16 cellular contexts compared by ENCODE assay signal in the genomic region with DNA sequence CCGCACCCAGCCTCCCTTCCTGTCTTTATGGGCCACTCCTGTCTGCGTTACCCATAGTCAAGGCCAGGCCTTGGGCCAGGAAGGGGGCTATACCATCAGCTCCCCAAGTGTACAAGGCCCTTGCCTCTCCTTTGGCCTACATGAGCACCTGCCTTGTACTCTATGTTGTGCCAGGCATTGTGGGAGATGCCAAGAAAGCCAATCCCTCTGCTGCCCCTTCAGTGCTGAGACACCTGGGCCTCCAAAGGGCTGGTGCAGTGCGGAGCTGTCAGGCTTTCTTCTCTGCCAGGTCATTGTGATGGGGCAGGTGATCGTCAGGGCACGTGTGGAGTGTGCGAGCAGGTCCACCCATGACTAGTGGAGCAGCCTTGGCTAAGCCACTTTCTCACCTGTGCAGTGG. TPM values are rescaled to one million over a fixed set of nuclear protein-coding genes. Genes with fewer than 3 reads are reported as not detected.
DNase-seq lines count a peak whose midpoint lies in the region; ATAC-seq and TF ChIP-seq lines count a peak whose summit lies in the region.
"Had no signal": no experiment of that assay in that cellular context is flagged by ENCODE, and none has a peak within 500 bp of the region (broad histone marks: within the 10 kb centered on the region; RNA-seq: fewer than 3 reads in every experiment).

No MANE protein-coding gene starts in this region.

- no peak overlapping the region for H3K23ac ChIP-seq in H9 (ENCODE audit: insufficient read length, low read depth, low read length)

- no peak overlapping the region for H3T11ph ChIP-seq in H9 (ENCODE audit: low read length)

- no peaks in the 10 kb centered on the region for H3K79me1 ChIP-seq in H9 (ENCODE audit: insufficient read depth, low read depth, low read length, poor library complexity, severe bottlenecking)

- H4K91ac ChIP-seq in H9 (ENCODE audit: insufficient read length, low read depth, low read length): no peak overlapping the region

- H2AFZ ChIP-seq in H9 (ENCODE audit: low read length): no peak overlapping the region

- no peak overlapping the region for H3K14ac ChIP-seq in H9 (ENCODE audit: insufficient read depth, low read length)

- no peak overlapping the region for H4K5ac ChIP-seq in H9 (ENCODE audit: insufficient read length, low read depth, low read length)

- H3K4me1 Mint-ChIP-seq in CD4-positive, alpha-beta memory T cell: peaks cover 12 to 42% (median 17%) of the 10 kb centered on the region in 4 donors
- H3K4me1 Mint-ChIP-seq in effector memory CD8-positive, alpha-beta T cell (ENCODE audit: low read depth in 2 of 2): peaks cover 19 to 25% of the 10 kb centered on the region in 2 donors
- peaks cover 11 to 19% of the 10 kb centered on the region in 2 experiments; a peak in 3 of 4 replicates for H3K4me1 Mint-ChIP-seq in H9

- intact Hi-C loops in CD4-positive, alpha-beta memory T cell (cut with micrococcal nuclease): no loop called here
- intact Hi-C loops in psoas muscle (cut with DNase I): loop anchor here in 1 of 2 donors (10.0 kb wide), 1 partner anchor 63 kb away; no protein-coding TSS in a partner anchor

- no peak for DNase-seq in CD4-positive, alpha-beta memory T cell
- DNase-seq in RWPE1 (ENCODE audit: low spot score) (no peak), psoas muscle (peak in 1 of 2 donors; percentile 48), H9 (no peak), 8988T (no peak)
- no peak for DNase-seq in effector memory CD8-positive, alpha-beta T cell
- no peak for DNase-seq in effector CD4-positive, alpha-beta T cell
- DNase-seq: CD4-positive, alpha-beta T cell; DMS79; H7; NCI-H1048; NCI-H146; NCI-H2081; NCI-H510A; PC-3 had no signal

- 88 to 97% (median 94%) methylated on average over 6 of the region's 6 CpGs for WGBS in psoas muscle, 3 donors
- WGBS in H9 (ENCODE audit: extremely low coverage, insufficient read length, low lambda C conversion rate): no CpG with 5 or more reads among the region's 6 CpGs

- peaks cover 0 to 8% of the 10 kb centered on the region in 2 donors for H3K36me3 Mint-ChIP-seq in CD4-positive, alpha-beta memory T cell
- peaks cover 7% of the 10 kb centered on the region for H3K36me3 Mint-ChIP-seq in effector memory CD8-positive, alpha-beta T cell (ENCODE audit: insufficient read depth)
- H3K36me3 Mint-ChIP-seq in H9 (ENCODE audit: insufficient read depth in 1 of 3, low read depth in 3 of 3): peaks cover 0 to 3% (median 1%) of the 10 kb centered on the region in 3 experiments; a peak in 3 of 7 replicates

- no peak overlapping the region for H3K27ac ChIP-seq in CD4-positive, alpha-beta memory T cell (ENCODE audit: low read depth, low read length)
- peak overlapping the region; percentile 41 for H3K27ac ChIP-seq in RWPE1
- H3K27ac ChIP-seq in psoas muscle: peak overlapping the region; percentile 73
- H3K27ac ChIP-seq in H9 (ENCODE audit: insufficient read length, low read depth, low read length): no peak overlapping the region
- H3K27ac ChIP-seq: KMS-11 had no signal

- H3K23me2 ChIP-seq in H9 (ENCODE audit: insufficient read length, low read depth, low read length, poor library complexity, severe bottlenecking): no peaks in the 10 kb centered on the region

- no peak overlapping the region for H3K9ac ChIP-seq in H9 (ENCODE audit: extremely low read depth, insufficient read length, low read length)
- H3K9ac ChIP-seq: KMS-11 had no signal

- POLR2A ChIA-PET in CD4-positive, alpha-beta memory T cell (lab: Charles Lee; ENCODE audit: partially characterized antibody): no interaction called here
- POLR2A ChIA-PET in RWPE1 (lab: Yijun Ruan, JAX; ENCODE audit: low non-redundant PET): no interaction called here

- H4K8ac ChIP-seq in H9 (replicated peaks; ENCODE audit: insufficient read length, low read depth, low read length): no peak overlapping the region

- ATAC-seq in effector memory CD8-positive, alpha-beta T cell (replicated peaks): no peak
- peak in 3 of 4 donors; percentile 4 to 15 (median 10) for ATAC-seq in psoas muscle
- ATAC-seq: PC-3 had no signal

- no peak overlapping the region for H3K4me2 ChIP-seq in H9 (ENCODE audit: insufficient read depth, insufficient read length, low read length)
- H3K4me2 ChIP-seq: KMS-11 had no signal

- H2BK15ac ChIP-seq in H9 (ENCODE audit: low read depth, low read length): no peak overlapping the region

- no peak overlapping the region for H3K4me3 ChIP-seq in CD4-positive, alpha-beta memory T cell (ENCODE audit: low read length in 2 of 2)
- H3K4me3 ChIP-seq in psoas muscle: no peak overlapping the region

- no peak overlapping the region for H3K56ac ChIP-seq in H9 (ENCODE audit: insufficient read length, low read depth, low read length)

- H3K36me3 ChIP-seq in CD4-positive, alpha-beta memory T cell (ENCODE audit: insufficient read depth, low read length): no peaks in the 10 kb centered on the region
- H3K36me3 ChIP-seq in psoas muscle (ENCODE audit: insufficient read depth in 1 of 2, low read depth in 1 of 2): peaks cover 0 to 4% of the 10 kb centered on the region in 2 donors

- H3K9me3 ChIP-seq in CD4-positive, alpha-beta memory T cell (ENCODE audit: control insufficient read depth in 1 of 2, low read length in 2 of 2): no peaks in the 10 kb centered on the region
- H3K9me3 ChIP-seq in psoas muscle (no peaks in the 10 kb centered on the region), H9 (ENCODE audit: control insufficient read depth, low read depth, low read length) (no peaks in the 10 kb centered on the region)

- no peak overlapping the region for H2BK12ac ChIP-seq in H9 (ENCODE audit: insufficient read length, low read depth, low read length)

- no peak overlapping the region for H2AK5ac ChIP-seq in H9 (ENCODE audit: insufficient read length, low read length)

- no peaks in the 10 kb centered on the region for H3K9me3 Mint-ChIP-seq in CD4-positive, alpha-beta memory T cell
- H3K9me3 Mint-ChIP-seq in effector memory CD8-positive, alpha-beta T cell: no peaks in the 10 kb centered on the region
- H3K9me3 Mint-ChIP-seq in H9: no peaks in the 10 kb centered on the region
- H3K9me3 Mint-ChIP-seq: CD4-positive, alpha-beta T cell had no signal

- no peaks in the 10 kb centered on the region for H3K27me3 ChIP-seq in CD4-positive, alpha-beta memory T cell (ENCODE audit: insufficient read depth, low read length)
- H3K27me3 ChIP-seq in psoas muscle (ENCODE audit: insufficient read depth in 3 of 3, low read length in 2 of 3) (no peaks in the 10 kb centered on the region), H9 (ENCODE audit: insufficient read depth, low read length) (no peaks in the 10 kb centered on the region)

- no peak overlapping the region for H3K4ac ChIP-seq in H9 (ENCODE audit: low read depth, low read length)

- H2BK120ac ChIP-seq in H9 (ENCODE audit: low read depth, low read length, poor library complexity, severe bottlenecking): no peak overlapping the region

- CTCF ChIA-PET in CD4-positive, alpha-beta memory T cell (lab: Charles Lee; ENCODE audit: partially characterized antibody): no interaction called here
- CTCF ChIA-PET in RWPE1 (lab: Yijun Ruan, JAX): no interaction called here

- TF ChIP-seq CTCF in RWPE1 (conservative IDR thresholded peaks at IDR 0.05; ENCODE audit: low read depth): no peak
- TF ChIP-seq CTCF in psoas muscle (IDR thresholded peaks at IDR 0.05): no peak
- TF ChIP-seq CTCF in H9 (conservative IDR thresholded peaks at IDR 0.05): no peak

- H3K27ac Mint-ChIP-seq in CD4-positive, alpha-beta memory T cell: peak overlapping the region in 4 of 7 donors; percentile 27 to 66 (median 54)
- peak overlapping the region; percentile 72 to 86 for H3K27ac Mint-ChIP-seq in effector memory CD8-positive, alpha-beta T cell
- no peak overlapping the region for H3K27ac Mint-ChIP-seq in H9
- H3K27ac Mint-ChIP-seq: CD4-positive, alpha-beta T cell had no signal

- no peaks in the 10 kb centered on the region for H3K27me3 Mint-ChIP-seq in CD4-positive, alpha-beta memory T cell
- no peaks in the 10 kb centered on the region for H3K27me3 Mint-ChIP-seq in effector memory CD8-positive, alpha-beta T cell
- no peaks in the 10 kb centered on the region for H3K27me3 Mint-ChIP-seq in H9 (ENCODE audit: low read depth)
- H3K27me3 Mint-ChIP-seq: CD4-positive, alpha-beta T cell had no signal

- no peak overlapping the region for H2BK20ac ChIP-seq in H9 (ENCODE audit: low read depth, low read length, poor library complexity, severe bottlenecking)

- H3K4me3 Mint-ChIP-seq in CD4-positive, alpha-beta memory T cell: no peak overlapping the region
- H3K4me3 Mint-ChIP-seq in effector memory CD8-positive, alpha-beta T cell: no peak overlapping the region
- H3K4me3 Mint-ChIP-seq in H9: no peak overlapping the region
- H3K4me3 Mint-ChIP-seq: CD4-positive, alpha-beta T cell had no signal

- no peak overlapping the region for H2BK5ac ChIP-seq in H9 (ENCODE audit: insufficient read length, low read length)

- peaks cover 9% of the 10 kb centered on the region for H3K4me1 ChIP-seq in CD4-positive, alpha-beta memory T cell (ENCODE audit: insufficient read depth, low read length)
- H3K4me1 ChIP-seq in psoas muscle (peaks cover 97% of the 10 kb centered on the region), H9 (ENCODE audit: insufficient read depth, low read length) (no peaks in the 10 kb centered on the region)

- H4K20me1 ChIP-seq in H9 (ENCODE audit: control insufficient read depth, insufficient read depth, insufficient read length): no peaks in the 10 kb centered on the region

- no peak overlapping the region for H3K18ac ChIP-seq in H9 (ENCODE audit: insufficient read length, low read depth, low read length)

- H3K79me2 ChIP-seq in H9 (ENCODE audit: insufficient read depth, low read length): no peaks in the 10 kb centered on the region

RNA-seq across cellular contexts. Expression of a gene that starts 59.9 kb away (rescaled TPM):
- 100 to 1,000 TPM; 250 to 255 TPM for total RNA-seq in CD4-positive, alpha-beta memory T cell
- 10 to 100 TPM; 48.4 to 53.2 TPM for polyA plus RNA-seq in CD4-positive, alpha-beta memory T cell
- total RNA-seq in psoas muscle (100 to 1,000 TPM; 228 to 322 (median 258) TPM), H9 (2021) (129 and 132 TPM in 2 replicates)
- polyA plus RNA-seq in psoas muscle: 100 to 1,000 TPM; 142 to 270 (median 184) TPM

Comparison
In these comparisons a context has a peak if more than half of its experiments do, and no peak if none do; other contexts are left out.
1. H3K27ac ChIP-seq: peak in RWPE1 (single experiment) and psoas muscle (single experiment); none in CD4-positive, alpha-beta memory T cell (single experiment) and H9 (single experiment).
2. H3K27ac Mint-ChIP-seq: peak in CD4-positive, alpha-beta memory T cell (4 of 7) and effector memory CD8-positive, alpha-beta T cell (2 of 2); none in H9 (0 of 3).